Comparison of ENCODE assay signal across 18 cellular contexts in the genomic region with DNA sequence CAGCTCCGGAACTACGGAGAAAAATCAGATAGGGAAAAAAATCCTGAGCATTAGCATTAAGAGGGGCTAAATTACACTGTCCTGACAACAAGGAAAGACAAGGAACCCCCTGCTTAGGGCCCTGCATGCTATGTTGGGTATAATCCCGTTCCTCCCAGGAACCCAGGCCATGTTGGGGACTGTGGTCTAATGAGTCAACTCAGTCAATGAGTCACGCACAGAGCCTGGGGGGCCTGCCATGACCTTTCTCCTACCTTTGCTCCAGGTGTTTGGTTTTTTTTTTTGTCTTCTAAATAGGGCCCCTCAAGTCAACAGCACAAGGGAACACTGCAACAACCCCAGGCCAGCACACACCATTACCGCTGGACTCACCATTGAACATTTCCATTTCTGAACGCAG. TPM values are rescaled to one million over a fixed set of nuclear protein-coding genes. Genes with fewer than 3 reads are reported as not detected.
"Had no signal": no experiment of that assay in that cellular context is flagged by ENCODE, and none has a peak within 500 bp of the region (broad histone marks: within the 10 kb centered on the region; RNA-seq: fewer than 3 reads in every experiment).

No MANE protein-coding gene starts in this region.

- DNase-seq: activated CD4-positive, alpha-beta T cell treated with anti-CD3 and anti-CD28 coated beads, Interleukin-2, amount 50 U/mL, for 48 hours; activated CD8-positive, alpha-beta memory T cell treated with anti-CD3 and anti-CD28 coated beads, Interleukin-2, amount 50 U/mL, for 4 hours; brain microvascular endothelial cell; left ventricle myocardium superior; mesendoderm; nephron progenitor cell; pancreas; SW 1271; tibial artery; uterus had no signal

- H3K27ac Mint-ChIP-seq: activated naive CD4-positive, alpha-beta T cell treated with anti-CD3 and anti-CD28 coated beads, Interleukin-2, amount 50 U/mL, for 24 hours; nephron progenitor cell; T-helper 2 cell treated with Interferon-gamma antibody and Interleukin-4, amounts not matched to agents 5 μg/mL and 100 μg/mL, for 36 hours had no signal

- H3K27ac ChIP-seq: brain microvascular endothelial cell, gastroesophageal sphincter, pancreas, tibial artery, uterus had no signal

- FAIRE-seq: endothelial cell of umbilical vein, keratinocyte, pancreas had no signal

- H3K4me3 ChIP-seq: gastroesophageal sphincter, pancreas, tibial artery, uterus had no signal

- H3K9me3 Mint-ChIP-seq: activated naive CD4-positive, alpha-beta T cell treated with anti-CD3 and anti-CD28 coated beads, Interleukin-2, amount 50 U/mL, for 24 hours had no signal

- H3K4me3 Mint-ChIP-seq: activated naive CD4-positive, alpha-beta T cell treated with anti-CD3 and anti-CD28 coated beads, Interleukin-2, amount 50 U/mL, for 24 hours; nephron progenitor cell; T-helper 2 cell treated with Interferon-gamma antibody and Interleukin-4, amounts not matched to agents 5 μg/mL and 100 μg/mL, for 36 hours had no signal

- H3K27me3 ChIP-seq: brain microvascular endothelial cell, pancreas, uterus had no signal

- ATAC-seq: activated CD4-positive, CD25-positive, alpha-beta regulatory T cell treated with anti-CD3 and anti-CD28 coated beads, Interleukin-2, amount 50 U/mL, for 24 hours; gastroesophageal sphincter; left ventricle myocardium superior; pancreas had no signal

- H3K36me3 Mint-ChIP-seq: activated naive CD4-positive, alpha-beta T cell treated with anti-CD3 and anti-CD28 coated beads, Interleukin-2, amount 50 U/mL, for 24 hours had no signal

- H3K4me1 ChIP-seq: gastroesophageal sphincter, pancreas, tibial artery, uterus had no signal

- H3K36me3 ChIP-seq: brain microvascular endothelial cell, gastroesophageal sphincter, pancreas, tibial artery, uterus had no signal

- H3K4me1 Mint-ChIP-seq: activated naive CD4-positive, alpha-beta T cell treated with anti-CD3 and anti-CD28 coated beads, Interleukin-2, amount 50 U/mL, for 24 hours; nephron progenitor cell had no signal

- H3K9me3 ChIP-seq: gastroesophageal sphincter, pancreas, tibial artery, uterus had no signal

RNA-seq across cellular contexts. Expression of gene MEFV, which starts 12.6 kb away (rescaled TPM):
- total RNA-seq: endothelial cell of umbilical vein had no signal
- polyA plus RNA-seq: endothelial cell of umbilical vein, fibroblast of lung, keratinocyte had no signal

RNA-seq across cellular contexts. Expression of gene OR1F1, which starts 55.9 kb away (rescaled TPM):
- total RNA-seq: endothelial cell of umbilical vein, fibroblast of lung, gastroesophageal sphincter, left ventricle myocardium superior, pancreas, renal cortical epithelial cell, uterus had no signal
- polyA plus RNA-seq: pancreas had no signal
